ENCODE assay signal across 14 cellular contexts in the genomic region with DNA sequence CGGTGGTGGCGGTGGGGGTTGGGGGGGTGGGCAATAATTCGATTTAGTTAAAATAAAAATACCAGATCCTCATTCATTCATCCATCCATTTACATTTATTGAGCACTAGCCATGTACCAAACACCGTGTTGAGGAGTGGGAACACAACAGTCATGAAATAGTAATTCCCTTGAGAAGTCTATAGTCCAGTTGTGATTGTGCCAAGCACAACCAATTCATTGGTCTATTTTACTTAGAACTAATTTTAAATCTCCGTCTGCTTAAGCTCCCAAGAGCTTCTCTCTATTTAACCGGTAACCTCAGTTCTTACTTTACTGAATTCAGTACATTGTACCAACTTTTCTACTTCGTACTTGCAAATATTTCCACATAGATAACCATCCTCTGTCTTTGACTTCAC.
"Had no signal": no experiment of that assay in that cellular context is flagged by ENCODE, and none has a peak within 500 bp of the region (broad histone marks: within the 10 kb centered on the region; RNA-seq: fewer than 3 reads in every experiment).

No MANE protein-coding gene starts in this region.

- H3K4me1 ChIP-seq: psoas muscle had no signal

- H3K36me3 ChIP-seq: transverse colon had no signal

- H3K36me3 Mint-ChIP-seq: WTC11 had no signal

- H3K27me3 Mint-ChIP-seq: brain; naive thymus-derived CD8-positive, alpha-beta T cell; stimulated activated naive CD8-positive, alpha-beta T cell treated with anti-CD3 and anti-CD28 coated beads, Interleukin-15, amount 100 ng/mL, for 72 hours had no signal

- H3K4me3 ChIP-seq: dorsolateral prefrontal cortex, mucosa of descending colon, psoas muscle, transverse colon had no signal

- H3K27ac ChIP-seq: dorsolateral prefrontal cortex, psoas muscle had no signal

- H3K27ac Mint-ChIP-seq: brain; immature natural killer cell; naive thymus-derived CD8-positive, alpha-beta T cell; stimulated activated naive CD8-positive, alpha-beta T cell treated with anti-CD3 and anti-CD28 coated beads, Interleukin-15, amount 100 ng/mL, for 72 hours; WTC11 had no signal

- H3K4me1 Mint-ChIP-seq: stimulated activated naive CD8-positive, alpha-beta T cell treated with anti-CD3 and anti-CD28 coated beads, Interleukin-15, amount 100 ng/mL, for 72 hours had no signal

- H3K9me3 Mint-ChIP-seq: immature natural killer cell, WTC11 had no signal

- H3K27me3 ChIP-seq: dorsolateral prefrontal cortex, transverse colon had no signal

- ATAC-seq: mucosa of descending colon; naive thymus-derived CD8-positive, alpha-beta T cell; SK-N-SH treated with all-trans-retinoic acid at 6 μM for 48 hours; stimulated activated naive CD8-positive, alpha-beta T cell treated with anti-CD3 and anti-CD28 coated beads, Interleukin-15, amount 100 ng/mL, for 72 hours; WTC11 had no signal

- DNase-seq: activated CD4-positive, alpha-beta T cell treated with anti-CD3 and anti-CD28 coated beads for 48 hours; activated naive CD4-positive, alpha-beta T cell treated with Interleukin-2 at 50 U/mL for 16 hours; dorsolateral prefrontal cortex; immature natural killer cell; mucosa of descending colon; naive thymus-derived CD8-positive, alpha-beta T cell; psoas muscle; stimulated activated CD4-positive, alpha-beta T cell treated with anti-CD3 and anti-CD28 coated beads, Interleukin-15, amount 100 ng/mL, for 24 hours; stimulated activated CD4-positive, alpha-beta T cell treated with anti-CD3 and anti-CD28 coated beads, Interleukin-4, amount 100 ng/mL, for 4 hours; stimulated activated naive CD8-positive, alpha-beta T cell treated with anti-CD3 and anti-CD28 coated beads, Interleukin-15, amount 100 ng/mL, for 72 hours; transverse colon had no signal

- H3K4me3 Mint-ChIP-seq: brain; immature natural killer cell; naive thymus-derived CD8-positive, alpha-beta T cell; stimulated activated naive CD8-positive, alpha-beta T cell treated with anti-CD3 and anti-CD28 coated beads, Interleukin-15, amount 100 ng/mL, for 72 hours; WTC11 had no signal

- H3K9me3 ChIP-seq: mucosa of descending colon, psoas muscle, transverse colon had no signal
